8 cellular contexts compared by ENCODE assay signal in the genomic region with DNA sequence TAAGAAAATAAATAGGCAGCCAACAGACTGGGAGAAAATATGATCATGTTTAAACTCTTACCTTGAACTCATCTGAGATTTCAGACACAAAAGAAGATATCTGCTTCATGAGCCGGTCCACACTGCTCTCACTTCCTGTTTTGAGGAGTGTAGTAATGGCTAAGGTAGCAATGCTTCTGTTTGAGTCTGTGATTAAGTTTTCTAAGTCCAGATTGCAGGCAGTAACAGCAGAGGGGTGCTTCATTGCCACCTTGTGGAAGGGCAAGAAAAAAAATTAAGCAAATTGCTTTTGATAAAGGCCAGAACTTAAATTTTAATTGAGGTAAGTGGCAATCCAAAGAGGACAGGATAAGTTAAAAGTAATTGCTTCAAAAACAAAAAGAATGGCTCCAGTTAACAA.
DNase-seq lines count a peak whose midpoint lies in the region; ATAC-seq and TF ChIP-seq lines count a peak whose summit lies in the region.

No MANE protein-coding gene starts in this region.

- POLR2A ChIA-PET in T-cell (lab: Charles Lee), result no interaction called here

- H3K36me3 Mint-ChIP-seq in T-cell, result peaks cover 32% of the 10 kb centered on the region

- CTCF ChIA-PET in T-cell (lab: Charles Lee), result no interaction called here

- in situ Hi-C loops in Caki2 (cut with HindIII; ENCODE audit: low pct_unique_long_range_greater_than_20kb, low sequenced_read_pairs) (no loop called here), SK-MEL-5 (cut with HindIII; ENCODE audit: low pct_unique_long_range_greater_than_20kb, low sequenced_read_pairs) (no loop called here)

- ATAC-seq in GM19035 (IDR thresholded peaks at IDR 0.05; ENCODE audit: unreplicated experiment) (peak; percentile 82), HG03469 (IDR thresholded peaks at IDR 0.05; ENCODE audit: unreplicated experiment) (peak; percentile 60), HG02759 (IDR thresholded peaks at IDR 0.05; ENCODE audit: unreplicated experiment) (no peak), left cardiac atrium (no peak), T-cell (replicated peaks in 1 of 4) (no peak)

- DNase-seq in Caki2 (ENCODE audit: low read depth), result peak; percentile 2
- peak; percentile 78 for DNase-seq in SK-MEL-5 (ENCODE audit: low read depth, low spot score)
- DNase-seq in kidney epithelial cell (ENCODE audit: low read depth), result peak; percentile 7
- no peak for DNase-seq in left cardiac atrium
- no peak for DNase-seq in T-cell

- no peaks in the 10 kb centered on the region for H3K27me3 ChIP-seq in kidney epithelial cell (ENCODE audit: control insufficient read depth, insufficient read depth, low read length)

- peak; percentile 26 for TF ChIP-seq CTCF in kidney epithelial cell (IDR thresholded peaks at IDR 0.05; ENCODE audit: insufficient read depth, low read length, poor library complexity, severe bottlenecking)

- no peaks in the 10 kb centered on the region for H3K36me3 ChIP-seq in kidney epithelial cell (ENCODE audit: control insufficient read depth, insufficient read depth, low read length)

- peaks cover 0 to 4% (median 0%) of the 10 kb centered on the region in 3 donors for H3K4me1 Mint-ChIP-seq in T-cell

- intact Hi-C loops in left cardiac atrium (cut with DNase I), result no loop called here

- H3K27me3 Mint-ChIP-seq in T-cell, result no peaks in the 10 kb centered on the region

- no peak overlapping the region for H3K4me3 Mint-ChIP-seq in T-cell

- H3K9me3 Mint-ChIP-seq in T-cell, result peaks cover 0 to 10% (median 6%) of the 10 kb centered on the region in 3 donors

- no peak overlapping the region for H3K27ac Mint-ChIP-seq in T-cell

- H3K4me3 ChIP-seq in kidney epithelial cell (ENCODE audit: low read depth, low read length), result no peak overlapping the region

Comparison
In these comparisons a context has a peak if more than half of its experiments do, and no peak if none do; other contexts are left out.
1. DNase-seq: peak in Caki2 (single experiment), SK-MEL-5 (single experiment) and kidney epithelial cell (single experiment); none in left cardiac atrium (single experiment) and T-cell (0 of 34).
2. ATAC-seq: peak in GM19035 (single experiment) and HG03469 (single experiment); none in HG02759 (single experiment), left cardiac atrium (0 of 2) and T-cell (0 of 4).